Comparison of ENCODE assay signal across 1 cellular context in the genomic region with DNA sequence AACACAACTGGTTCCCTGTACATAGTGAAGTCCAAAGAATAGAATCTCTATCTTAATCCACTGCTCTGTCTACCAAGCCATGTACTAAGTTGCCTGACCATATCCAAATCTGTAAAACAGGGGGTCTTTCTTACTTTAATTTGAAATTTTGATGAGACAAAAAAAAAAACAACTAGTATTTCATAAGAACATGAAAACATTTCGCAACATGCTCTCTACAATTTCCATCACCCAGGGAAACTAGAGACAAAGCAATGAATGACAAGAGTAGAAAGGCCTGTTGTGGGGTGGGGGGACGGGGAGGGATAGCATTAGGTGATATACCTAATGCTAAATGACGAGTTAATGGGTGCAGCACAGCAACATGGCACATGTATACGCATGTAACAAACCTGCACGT.
TF ChIP-seq lines count a peak whose summit lies in the region.

No MANE protein-coding gene starts in this region.

TF ChIP-seq in IMR-90, 13 proteins besides CTCF, POLR2A, EP300 and RAD21 (continued from another document):
- TF ChIP-seq NFE2L2 (IDR thresholded peaks at IDR 0.05; ENCODE audit: low read depth, low read length) (no peak), CHD1 (IDR thresholded peaks at IDR 0.05; ENCODE audit: low read depth, low read length) (no peak), RFX5 (IDR thresholded peaks at IDR 0.05; ENCODE audit: low read depth, low read length) (no peak), BHLHE40 (IDR thresholded peaks at IDR 0.05; ENCODE audit: low read depth, low read length) (no peak), SMC3 (IDR thresholded peaks at IDR 0.05; ENCODE audit: low read depth, low read length) (no peak)
